In the genomic region with DNA sequence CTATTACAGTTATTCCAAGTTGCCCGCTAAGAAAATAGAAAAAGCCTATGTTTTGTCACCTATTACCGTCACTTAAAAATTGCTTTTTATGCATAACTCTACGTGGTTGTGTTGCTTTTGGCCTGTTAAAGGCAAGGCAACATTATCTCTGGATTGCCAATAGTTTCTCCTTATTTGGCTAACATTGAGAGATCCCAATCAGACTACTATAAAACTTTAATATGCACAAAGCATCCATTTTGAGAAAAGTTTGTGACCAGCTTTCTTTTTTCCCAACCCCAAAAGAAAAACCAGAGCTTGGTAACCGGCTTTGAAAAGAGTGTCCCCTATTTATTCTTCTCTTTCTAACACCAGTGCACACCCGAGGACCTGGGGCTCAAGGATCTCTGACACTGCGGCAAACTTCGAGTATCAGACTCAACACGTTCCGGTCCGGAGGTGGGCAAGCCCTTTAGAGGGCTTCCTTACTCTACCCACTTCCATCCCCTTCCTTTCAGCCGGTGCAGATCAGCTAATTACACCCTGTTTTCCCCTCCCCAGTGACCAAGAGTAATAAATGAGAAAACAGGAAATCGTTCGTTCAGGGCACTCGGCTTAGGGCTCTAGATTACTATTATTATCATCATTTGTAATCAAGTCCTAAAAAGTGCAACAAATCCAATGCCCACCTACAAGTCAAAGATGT, we compare ENCODE assay signal across 8 cellular contexts. TPM values are rescaled to one million over a fixed set of nuclear protein-coding genes. Genes with fewer than 3 reads are reported as not detected.
DNase-seq lines count a peak whose midpoint lies in the region; ATAC-seq and TF ChIP-seq lines count a peak whose summit lies in the region.

No MANE protein-coding gene starts in this region.

- H3K4me1 ChIP-seq in KMS-11 (ENCODE audit: low read depth, poor library complexity, severe bottlenecking): peaks cover 59% of the 10 kb centered on the region

- H3K27me3 ChIP-seq in AG04450 (ENCODE audit: control insufficient read depth, insufficient read depth, low read length): no peaks in the 10 kb centered on the region
- no peaks in the 10 kb centered on the region for H3K27me3 ChIP-seq in KMS-11 (ENCODE audit: insufficient read depth, low read depth)

- no peaks in the 10 kb centered on the region for H3K27me3 Mint-ChIP-seq in activated T-helper 1 cell treated with anti-CD3 and anti-CD28 coated beads, Interleukin-12 subunit alpha, Interleukin-12 subunit beta, Interleukin-2, Interleukin-4 antibody, amounts not matched to agents 30 ng/mL and 10 ng/mL and 1 ng/mL, durations not matched to agents 14 hours and 24 hours and 36 hours (ENCODE audit: insufficient read depth)
- peaks cover 12% of the 10 kb centered on the region for H3K27me3 Mint-ChIP-seq in glutamatergic neuron (ENCODE audit: unreplicated experiment)
- no peaks in the 10 kb centered on the region for H3K27me3 Mint-ChIP-seq in progenitor cell of endocrine pancreas

- peaks cover 84% of the 10 kb centered on the region for H3K79me2 ChIP-seq in KMS-11 (ENCODE audit: insufficient read depth, low read depth)

- DNase-seq in AG04450 (ENCODE audit: low read depth, low spot score): no peak
- no peak for DNase-seq in activated T-helper 1 cell treated with anti-CD3 and anti-CD28 coated beads, Interleukin-12 subunit alpha, Interleukin-12 subunit beta, Interleukin-2, Interleukin-4 antibody, amounts not matched to agents 30 ng/mL and 10 ng/mL and 1 ng/mL, durations not matched to agents 14 hours and 24 hours and 36 hours (ENCODE audit: low spot score)
- no peak for DNase-seq in glutamatergic neuron
- DNase-seq in progenitor cell of endocrine pancreas (ENCODE audit: low spot score, unreplicated experiment): no peak
- no peak for DNase-seq in activated CD4-positive, alpha-beta T cell treated with anti-CD3 and anti-CD28 coated beads, Interleukin-2, amount 50 U/mL, for 48 hours

- H3K36me3 ChIP-seq in KMS-11 (ENCODE audit: insufficient read depth): no peaks in the 10 kb centered on the region

- peaks cover 54% of the 10 kb centered on the region for H3K4me1 Mint-ChIP-seq in activated T-helper 1 cell treated with anti-CD3 and anti-CD28 coated beads, Interleukin-12 subunit alpha, Interleukin-12 subunit beta, Interleukin-2, Interleukin-4 antibody, amounts not matched to agents 30 ng/mL and 10 ng/mL and 1 ng/mL, durations not matched to agents 14 hours and 24 hours and 36 hours (ENCODE audit: low read depth)
- peaks cover 9% of the 10 kb centered on the region for H3K4me1 Mint-ChIP-seq in glutamatergic neuron (ENCODE audit: low read depth, unreplicated experiment)
- H3K4me1 Mint-ChIP-seq in progenitor cell of endocrine pancreas (ENCODE audit: low read depth): peaks cover 24% of the 10 kb centered on the region

- peak overlapping the region; percentile 85 for H3K9ac ChIP-seq in KMS-11

- H3K4me3 Mint-ChIP-seq in activated T-helper 1 cell treated with anti-CD3 and anti-CD28 coated beads, Interleukin-12 subunit alpha, Interleukin-12 subunit beta, Interleukin-2, Interleukin-4 antibody, amounts not matched to agents 30 ng/mL and 10 ng/mL and 1 ng/mL, durations not matched to agents 14 hours and 24 hours and 36 hours: peak overlapping the region; percentile 96
- H3K4me3 Mint-ChIP-seq in glutamatergic neuron (ENCODE audit: unreplicated experiment) (peak overlapping the region; percentile 99), progenitor cell of endocrine pancreas (ENCODE audit: low read depth) (peak overlapping the region; percentile 98)

- intact Hi-C loops in activated T-helper 1 cell treated with anti-CD3 and anti-CD28 coated beads, Interleukin-12 subunit alpha, Interleukin-12 subunit beta, Interleukin-2, Interleukin-4 antibody, amounts not matched to agents 30 ng/mL and 10 ng/mL and 1 ng/mL, durations not matched to agents 14 hours and 24 hours and 36 hours (cut with micrococcal nuclease): no loop called here

- H3K4me3 ChIP-seq in AG04450 (ENCODE audit: low read depth, low read length) (peak overlapping the region; percentile 90), KMS-11 (IDR thresholded peaks at IDR 0.05; ENCODE audit: insufficient read depth, low read depth, low read length) (peak overlapping the region; percentile 36)

- no peaks in the 10 kb centered on the region for H3K9me3 Mint-ChIP-seq in activated T-helper 1 cell treated with anti-CD3 and anti-CD28 coated beads, Interleukin-12 subunit alpha, Interleukin-12 subunit beta, Interleukin-2, Interleukin-4 antibody, amounts not matched to agents 30 ng/mL and 10 ng/mL and 1 ng/mL, durations not matched to agents 14 hours and 24 hours and 36 hours
- H3K9me3 Mint-ChIP-seq in glutamatergic neuron (ENCODE audit: unreplicated experiment): peaks cover 13% of the 10 kb centered on the region
- H3K9me3 Mint-ChIP-seq in progenitor cell of endocrine pancreas (ENCODE audit: low read depth): peaks cover 5% of the 10 kb centered on the region

- peak overlapping the region; percentile 98 for H3K4me2 ChIP-seq in KMS-11

- H4K20me1 ChIP-seq in KMS-11 (ENCODE audit: insufficient read depth): peaks cover 23% of the 10 kb centered on the region

- peaks cover 10% of the 10 kb centered on the region for H3K36me3 Mint-ChIP-seq in activated T-helper 1 cell treated with anti-CD3 and anti-CD28 coated beads, Interleukin-12 subunit alpha, Interleukin-12 subunit beta, Interleukin-2, Interleukin-4 antibody, amounts not matched to agents 30 ng/mL and 10 ng/mL and 1 ng/mL, durations not matched to agents 14 hours and 24 hours and 36 hours (ENCODE audit: low read depth)
- H3K36me3 Mint-ChIP-seq in glutamatergic neuron (ENCODE audit: unreplicated experiment) (no peaks in the 10 kb centered on the region), progenitor cell of endocrine pancreas (ENCODE audit: insufficient read depth) (peaks cover 2% of the 10 kb centered on the region)

- POLR2A ChIA-PET in AG04450 (lab: Yijun Ruan, JAX): interaction anchor here (0.8 kb wide), 1 partner anchor 111 kb away, joined by 3 read pairs; no protein-coding TSS in a partner anchor

- peak overlapping the region; percentile 92 for H3K27ac ChIP-seq in AG04450 (ENCODE audit: low read depth, low read length)
- peak overlapping the region; percentile 83 for H3K27ac ChIP-seq in KMS-11

- ATAC-seq in GM18907 (IDR thresholded peaks at IDR 0.05; ENCODE audit: unreplicated experiment) (peak; percentile 11), GM19023 (IDR thresholded peaks at IDR 0.05; ENCODE audit: unreplicated experiment) (no peak)

- H3K27ac Mint-ChIP-seq in activated T-helper 1 cell treated with anti-CD3 and anti-CD28 coated beads, Interleukin-12 subunit alpha, Interleukin-12 subunit beta, Interleukin-2, Interleukin-4 antibody, amounts not matched to agents 30 ng/mL and 10 ng/mL and 1 ng/mL, durations not matched to agents 14 hours and 24 hours and 36 hours: peak overlapping the region; percentile 88
- H3K27ac Mint-ChIP-seq in glutamatergic neuron (ENCODE audit: unreplicated experiment) (peak overlapping the region; percentile 95), progenitor cell of endocrine pancreas (peak overlapping the region; percentile 100)

- H2AFZ ChIP-seq in KMS-11 (ENCODE audit: low read depth): 0 out of 2 replicates have a peak overlapping the region, but pooled peaks have one; percentile 5

- TF ChIP-seq CTCF in AG04450 (IDR thresholded peaks at IDR 0.05; ENCODE audit: low read depth, low read length) (no peak), KMS-11 (conservative IDR thresholded peaks at IDR 0.05; ENCODE audit: low read depth, low read length) (no peak), glutamatergic neuron (IDR thresholded peaks at IDR 0.05; ENCODE audit: partially characterized antibody, unreplicated experiment) (no peak), progenitor cell of endocrine pancreas (IDR thresholded peaks at IDR 0.05; ENCODE audit: unreplicated experiment) (no peak)

- CTCF ChIA-PET in AG04450 (lab: Charles Lee): interaction anchor here (1.2 kb wide), 1 partner anchor 336 kb away, joined by 4 read pairs; no protein-coding TSS in a partner anchor

- no peaks in the 10 kb centered on the region for H3K9me3 ChIP-seq in AG04450 (ENCODE audit: control insufficient read depth, insufficient read depth, low read length)

RNA-seq across cellular contexts. Expression of a gene that starts 1.2 kb away (rescaled TPM):
- 72.1 and 107 TPM in 2 replicates for polyA plus RNA-seq in AG04450 (2011; rRNA removed)
- polyA minus RNA-seq in AG04450 (2011; rRNA and poly(A)+ RNA removed): 130 and 217 TPM in 2 replicates
- total RNA-seq in activated T-helper 1 cell treated with anti-CD3 and anti-CD28 coated beads, Interleukin-12 subunit alpha, Interleukin-12 subunit beta, Interleukin-2, Interleukin-4 antibody, amounts not matched to agents 30 ng/mL and 10 ng/mL and 1 ng/mL, durations not matched to agents 14 hours and 24 hours and 36 hours: 85.0 and 87.1 TPM in 2 replicates
- total RNA-seq in glutamatergic neuron (ENCODE audit: unreplicated experiment) (56.8 TPM), progenitor cell of endocrine pancreas (73.2 and 82.9 TPM in 2 replicates)
